In genomic region chr3:107240183-107241091, GRCh38 we compare ENCODE assay signal across 8 cellular contexts.
DNase-seq lines count a peak whose midpoint lies in the region; ATAC-seq lines count a peak whose summit lies in the region.

No MANE protein-coding gene starts in this region.

- DNase-seq in SIG-M5 treated with dmso at 0.1 percent for 504 hours (lab: John Stamatoyannopoulos, UW; ENCODE audit: unreplicated experiment) (peak; percentile 74), SIG-M5 (lab: John Stamatoyannopoulos, UW) (no peak), NCI-H2171 (lab: John Stamatoyannopoulos, UW) (peak; percentile 79), cerebellar cortex (ENCODE audit: low spot score) (peak; percentile 70), kidney tubule cell (ENCODE audit: low spot score) (peak; percentile 76)
- DNase-seq in stimulated activated CD4-positive, alpha-beta T cell treated with anti-CD3 and anti-CD28 coated beads, Interleukin-1b, Interleukin-23, amount 100 ng/mL, for 1 hour (ENCODE audit: low read depth in 2 of 2): peak; percentile 22 to 47

- peak; percentile 80 for ATAC-seq in HG02943 (IDR thresholded peaks at IDR 0.05; ENCODE audit: low read depth, unreplicated experiment)
- peak; percentile 92 for ATAC-seq in activated CD4-positive, CD25-positive, alpha-beta regulatory T cell treated with anti-CD3 and anti-CD28 coated beads, Interleukin-2, amount 50 U/mL, for 24 hours
